Comparison of ENCODE assay signal across 20 cellular contexts in genomic region chr3:105401254-105401653, GRCh38.
"Had no signal": no experiment of that assay in that cellular context is flagged by ENCODE, and none has a peak within 500 bp of the region (broad histone marks: within the 10 kb centered on the region; RNA-seq: fewer than 3 reads in every experiment).

No MANE protein-coding gene starts in this region.

- H3K27ac ChIP-seq: adrenal gland, gastroesophageal sphincter, left lung, transverse colon had no signal

- H3K4me3 ChIP-seq: adrenal gland, gastroesophageal sphincter, left lung, transverse colon had no signal

- FAIRE-seq: small intestine, TTC549 had no signal

- ATAC-seq: activated CD8-positive, alpha-beta T cell treated with anti-CD3 and anti-CD28 coated beads, Interleukin-2, amount 10 ng/mL, durations not matched to agents 7 days and 5 days; effector memory CD8-positive, alpha-beta T cell; gastroesophageal sphincter; naive thymus-derived CD8-positive, alpha-beta T cell; WTC11 had no signal

- H3K27me3 ChIP-seq: adrenal gland, gastroesophageal sphincter, left lung, transverse colon had no signal

- H3K36me3 ChIP-seq: adrenal gland, gastroesophageal sphincter, left lung, transverse colon had no signal

- H3K4me1 ChIP-seq: adrenal gland, gastroesophageal sphincter, left lung, transverse colon had no signal

- H3K9me3 ChIP-seq: adrenal gland, gastroesophageal sphincter, left lung, transverse colon had no signal

- DNase-seq: activated CD4-positive, alpha-beta T cell treated with anti-CD3 and anti-CD28 coated beads for 4 hours; activated CD8-positive, alpha-beta memory T cell treated with anti-CD3 and anti-CD28 coated beads, Interleukin-2, amount 50 U/mL, for 4 hours; activated CD8-positive, alpha-beta T cell treated with anti-CD3 and anti-CD28 coated beads, Interleukin-2, amount 10 ng/mL, durations not matched to agents 7 days and 5 days; activated effector memory CD4-positive, alpha-beta T cell treated with anti-CD3 and anti-CD28 coated beads, Interleukin-2, amount 50 U/mL, for 16 hours; activated T-cell treated with anti-CD3 and anti-CD28 coated beads, Interleukin-2, amount 50 U/mL, for 48 hours; adrenal gland; effector memory CD8-positive, alpha-beta T cell; erythroblast; left lung; naive thymus-derived CD8-positive, alpha-beta T cell; posterior cingulate gyrus; small intestine; stimulated activated CD4-positive, alpha-beta T cell treated with anti-CD3 and anti-CD28 coated beads, Interleukin-4, amount 100 ng/mL, for 4 hours; stimulated activated CD8-positive, alpha-beta memory T cell treated with anti-CD3 and anti-CD28 coated beads, Interleukin-4, amount 100 ng/mL, for 48 hours; stimulated activated naive CD4-positive, alpha-beta T cell treated with Interleukin-2 at 50 U/mL for 16 hours; substantia nigra; transverse colon had no signal
